ENCODE assay signal across 1 cellular context in genomic region chr3:15207836-15208504, GRCh38.
TF ChIP-seq lines count a peak whose summit lies in the region.

No MANE protein-coding gene starts in this region.

TF ChIP-seq in liver, 16 proteins besides CTCF, POLR2A, EP300 and RAD21 (continued from another document):
- TF ChIP-seq ATF3 (IDR thresholded peaks at IDR 0.05) (no peak), EGR1 (IDR thresholded peaks at IDR 0.05; ENCODE audit: low read depth in 2 of 2) (no peak)
